In the genomic region with DNA sequence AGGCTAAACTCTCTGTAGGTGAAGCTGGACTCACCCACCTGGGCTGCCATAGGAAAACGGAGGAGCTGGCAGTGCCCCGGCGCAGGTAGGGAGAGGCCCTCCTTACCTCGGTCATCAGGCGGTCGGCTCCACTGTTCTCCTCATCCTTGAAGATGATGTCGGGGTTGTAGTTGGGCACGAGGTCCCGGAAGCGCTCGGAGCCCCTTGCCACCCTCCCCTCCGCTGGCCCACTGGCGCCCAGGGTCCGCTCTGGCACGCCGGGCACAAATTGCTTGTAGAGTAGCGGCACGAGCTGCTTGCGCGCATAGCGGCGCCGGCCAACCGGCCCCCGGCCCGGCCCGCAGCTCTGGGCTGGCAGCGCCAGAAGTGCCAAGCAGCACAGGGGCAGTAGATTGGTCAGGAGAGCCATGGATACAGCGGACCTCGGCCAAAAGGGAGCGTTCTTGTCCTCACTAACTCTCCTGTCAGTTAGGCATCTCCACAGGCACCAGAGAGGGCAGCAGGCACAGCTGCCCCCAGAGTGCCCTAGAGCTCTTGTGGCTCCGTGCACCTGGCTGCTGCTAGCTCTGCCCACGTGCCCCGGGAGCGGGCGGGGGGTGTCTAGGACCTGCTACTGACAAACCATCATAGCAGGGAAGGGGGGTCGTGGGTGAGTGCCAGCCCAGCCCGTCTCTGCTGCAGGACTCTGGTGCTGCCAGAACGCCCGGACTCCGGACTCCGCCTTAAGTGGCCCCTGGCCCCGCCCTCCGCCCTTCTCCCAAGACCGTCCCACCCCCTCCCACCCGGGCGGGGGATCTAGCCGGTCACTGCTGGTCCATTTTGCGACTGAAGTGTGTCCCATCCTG, we compare ENCODE assay signal across 9 cellular contexts. TPM values are rescaled to one million over a fixed set of nuclear protein-coding genes. Genes with fewer than 3 reads are reported as not detected.
DNase-seq lines count a peak whose midpoint lies in the region; ATAC-seq and TF ChIP-seq lines count a peak whose summit lies in the region.
"Had no signal": no experiment of that assay in that cellular context is flagged by ENCODE, and none has a peak within 500 bp of the region (broad histone marks: within the 10 kb centered on the region; RNA-seq: fewer than 3 reads in every experiment).

A gene (minus strand): TSS at position 698 of the 845 bp plus-strand sequence. CDS start 289 bp downstream, at position 409.

- peak; percentile 62 for DNase-seq in activated CD8-positive, alpha-beta memory T cell treated with anti-CD3 and anti-CD28 coated beads for 24 hours
- DNase-seq in activated CD8-positive, alpha-beta memory T cell treated with anti-CD3 and anti-CD28 coated beads, Interleukin-2, amount 50 U/mL, for 4 hours = no peak
- peak; percentile 60 for DNase-seq in WERI-Rb-1
- DNase-seq in iPS-NIHi11 (ENCODE audit: low spot score) = peak; percentile 80
- peak in 1 of 2 donors; percentile 68 for DNase-seq in suprapubic skin (ENCODE audit: low spot score in 2 of 2)
- no peak for DNase-seq in KBM-7
- DNase-seq in NOMO-1 treated with dmso at 0.1 percent for 144 hours (lab: John Stamatoyannopoulos, UW; ENCODE audit: unreplicated experiment) = no peak

- H3K36me3 ChIP-seq in WERI-Rb-1 (peaks cover 13% of the 10 kb centered on the region), suprapubic skin (peaks cover 25% of the 10 kb centered on the region)

- H3K9me3 ChIP-seq in WERI-Rb-1 (ENCODE audit: severe bottlenecking) = no peaks in the 10 kb centered on the region
- H3K9me3 ChIP-seq in suprapubic skin = no peaks in the 10 kb centered on the region
- H3K9me3 ChIP-seq: SJSA1 had no signal

- peaks cover 54% of the 10 kb centered on the region for H3K4me1 ChIP-seq in suprapubic skin

- in situ Hi-C loops in KBM-7 (cut with MboI; ENCODE audit: low pct_unique_long_range_greater_than_20kb, low sequenced_read_pairs) = no loop called here

- H3K27me3 ChIP-seq in WERI-Rb-1 (ENCODE audit: insufficient read depth, low read depth, severe bottlenecking) (peaks cover 41% of the 10 kb centered on the region), suprapubic skin (peaks cover 57% of the 10 kb centered on the region)

- no peak for ATAC-seq in HG03139 (IDR thresholded peaks at IDR 0.05; ENCODE audit: unreplicated experiment)

- TF ChIP-seq POLR2A in suprapubic skin (IDR thresholded peaks at IDR 0.05) = no peak

- H3K27ac ChIP-seq in WERI-Rb-1 (no peak within 1 kb of the TSS), suprapubic skin (no peak within 1 kb of the TSS)
- H3K27ac ChIP-seq: SJSA1 had no signal

- TF ChIP-seq CTCF in WERI-Rb-1 (IDR thresholded peaks at IDR 0.05; ENCODE audit: low read depth, low read length) = no peak
- TF ChIP-seq CTCF in suprapubic skin (IDR thresholded peaks at IDR 0.05) = no peak

- 2% methylated on average over 31 of the region's 49 CpGs for WGBS in suprapubic skin

- H3K4me3 ChIP-seq in WERI-Rb-1 (ENCODE audit: low read depth, low read length) (peak within 1 kb of the TSS; percentile 30), suprapubic skin (peak within 1 kb of the TSS; percentile 21)
- H3K4me3 ChIP-seq: SJSA1 had no signal

- TF ChIP-seq EP300 in suprapubic skin (IDR thresholded peaks at IDR 0.05) = no peak

RNA-seq across cellular contexts. Expression of the gene that starts here (rescaled TPM):
- under 1 TPM; 0.15 to 0.47 (median 0.42) TPM for total RNA-seq in suprapubic skin
- total RNA-seq: SJSA1 had no signal

Comparison
In these comparisons a context has a peak if more than half of its experiments do, and no peak if none do; other contexts are left out.
1. DNase-seq: peak in activated CD8-positive, alpha-beta memory T cell treated with anti-CD3 and anti-CD28 coated beads for 24 hours (single experiment), WERI-Rb-1 (single experiment) and iPS-NIHi11 (single experiment); none in activated CD8-positive, alpha-beta memory T cell treated with anti-CD3 and anti-CD28 coated beads, Interleukin-2, amount 50 U/mL, for 4 hours (single experiment), KBM-7 (single experiment) and NOMO-1 treated with dmso at 0.1 percent for 144 hours (single experiment).